1 cellular context compared by ENCODE assay signal in the genomic region with DNA sequence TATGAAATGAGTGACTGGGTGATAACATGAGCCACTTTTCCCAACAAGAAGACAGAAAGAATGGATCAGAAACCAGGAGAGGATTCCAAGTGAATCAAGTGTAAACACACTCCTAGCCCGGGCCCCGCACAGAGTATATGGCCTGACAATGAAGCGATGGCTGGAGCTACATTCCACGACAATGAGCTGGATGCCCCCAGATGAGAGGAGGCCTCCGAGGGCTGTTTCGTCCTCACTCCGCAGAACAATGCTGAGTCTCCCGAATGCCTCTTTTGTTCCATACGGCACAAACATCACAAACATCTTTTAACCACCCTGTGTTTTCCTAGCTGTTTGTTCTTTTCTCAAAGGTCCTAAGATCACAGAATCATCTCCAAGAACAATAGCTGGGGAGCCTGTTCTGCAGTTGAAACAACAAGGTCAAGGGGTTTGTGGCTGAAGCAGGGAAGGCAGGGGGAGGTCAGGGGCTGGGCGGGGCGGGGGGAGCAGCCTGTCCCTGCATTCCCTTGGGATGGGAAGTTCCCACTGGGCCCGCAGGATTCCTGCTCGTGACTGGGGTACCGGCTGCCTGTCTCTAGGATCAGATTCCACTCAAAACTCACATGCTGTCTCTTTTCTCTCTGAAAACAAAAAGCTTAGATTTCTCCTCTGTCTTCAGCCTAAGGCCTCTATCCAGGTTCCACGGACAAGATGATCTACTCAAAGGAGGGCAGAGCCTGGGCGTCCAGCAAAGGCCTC.
TF ChIP-seq lines count a peak whose summit lies in the region.

No MANE protein-coding gene starts in this region.

TF ChIP-seq in H1, 55 proteins besides CTCF, POLR2A, EP300 and RAD21:
- no peak for TF ChIP-seq GABPA (IDR thresholded peaks at IDR 0.05; ENCODE audit: borderline replicate concordance, insufficient read depth, low read length)
- TF ChIP-seq CEBPB (IDR thresholded peaks at IDR 0.05; ENCODE audit: low read depth, low read length), result no peak
- TF ChIP-seq GTF2F1 (IDR thresholded peaks at IDR 0.05; ENCODE audit: borderline replicate concordance, low read depth, low read length), result no peak
- no peak for TF ChIP-seq BRCA1 (IDR thresholded peaks at IDR 0.05; ENCODE audit: low read depth, low read length)
- TF ChIP-seq SP2 (IDR thresholded peaks at IDR 0.05; ENCODE audit: low read length), result no peak
- TF ChIP-seq NANOG (IDR thresholded peaks at IDR 0.05; ENCODE audit: insufficient read depth, low read depth, low read length, poor library complexity, severe bottlenecking), result peak; percentile 34
- TF ChIP-seq ZNF274 (IDR thresholded peaks at IDR 0.05; ENCODE audit: borderline replicate concordance, extremely low read depth, low read length), result no peak
- TF ChIP-seq SRF (IDR thresholded peaks at IDR 0.05; ENCODE audit: low read depth, low read length), result no peak
- no peak for TF ChIP-seq CBX5 (IDR thresholded peaks at IDR 0.05; ENCODE audit: low read depth, low read length)
- TF ChIP-seq RNF2 (IDR thresholded peaks at IDR 0.05; ENCODE audit: borderline replicate concordance, low read depth, low read length, missing control alignments, poor library complexity, severe bottlenecking), result no peak
- TF ChIP-seq POU5F1 (IDR thresholded peaks at IDR 0.05; ENCODE audit: low read depth, low read length), result no peak
- peak; percentile 62; the same call in 1 of the 2 replicates for TF ChIP-seq YY1 (IDR thresholded peaks at IDR 0.05; ENCODE audit: low read depth, low read length)
- TF ChIP-seq HDAC2 (IDR thresholded peaks at IDR 0.05; ENCODE audit: borderline replicate concordance in 1 of 2, low read depth in 2 of 2, low read length in 2 of 2), result no peak
- TF ChIP-seq TAF7 (optimal IDR thresholded peaks at IDR 0.05; ENCODE audit: borderline replicate concordance, low read depth, low read length), result no peak
- 0 out of 2 replicates have a peak, but pooled peaks have one; percentile 70 for TF ChIP-seq RBBP5 (IDR thresholded peaks at IDR 0.05; ENCODE audit: borderline replicate concordance, low read depth, low read length)
- no peak for TF ChIP-seq SP4 (IDR thresholded peaks at IDR 0.05; ENCODE audit: low read length)
- peak; percentile 24; the same call in 1 of the 2 replicates for TF ChIP-seq TAF1 (IDR thresholded peaks at IDR 0.05; ENCODE audit: low read depth, low read length)
- TF ChIP-seq, protein P1, sequence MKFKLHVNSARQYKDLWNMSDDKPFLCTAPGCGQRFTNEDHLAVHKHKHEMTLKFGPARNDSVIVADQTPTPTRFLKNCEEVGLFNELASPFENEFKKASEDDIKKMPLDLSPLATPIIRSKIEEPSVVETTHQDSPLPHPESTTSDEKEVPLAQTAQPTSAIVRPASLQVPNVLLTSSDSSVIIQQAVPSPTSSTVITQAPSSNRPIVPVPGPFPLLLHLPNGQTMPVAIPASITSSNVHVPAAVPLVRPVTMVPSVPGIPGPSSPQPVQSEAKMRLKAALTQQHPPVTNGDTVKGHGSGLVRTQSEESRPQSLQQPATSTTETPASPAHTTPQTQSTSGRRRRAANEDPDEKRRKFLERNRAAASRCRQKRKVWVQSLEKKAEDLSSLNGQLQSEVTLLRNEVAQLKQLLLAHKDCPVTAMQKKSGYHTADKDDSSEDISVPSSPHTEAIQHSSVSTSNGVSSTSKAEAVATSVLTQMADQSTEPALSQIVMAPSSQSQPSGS (IDR thresholded peaks at IDR 0.05; ENCODE audit: low read length), result no peak
- TF ChIP-seq SIRT6 (IDR thresholded peaks at IDR 0.05; ENCODE audit: low read length), result no peak
- no peak for TF ChIP-seq RFX5 (IDR thresholded peaks at IDR 0.05; ENCODE audit: borderline replicate concordance, low read depth, low read length)
- TF ChIP-seq TBP (IDR thresholded peaks at IDR 0.05; ENCODE audit: low read depth, low read length), result no peak
- TF ChIP-seq, protein P2, sequence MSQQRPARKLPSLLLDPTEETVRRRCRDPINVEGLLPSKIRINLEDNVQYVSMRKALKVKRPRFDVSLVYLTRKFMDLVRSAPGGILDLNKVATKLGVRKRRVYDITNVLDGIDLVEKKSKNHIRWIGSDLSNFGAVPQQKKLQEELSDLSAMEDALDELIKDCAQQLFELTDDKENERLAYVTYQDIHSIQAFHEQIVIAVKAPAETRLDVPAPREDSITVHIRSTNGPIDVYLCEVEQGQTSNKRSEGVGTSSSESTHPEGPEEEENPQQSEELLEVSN (IDR thresholded peaks at IDR 0.05), result no peak
- peak; percentile 29 for TF ChIP-seq ASH2L (IDR thresholded peaks at IDR 0.05; ENCODE audit: low read length)
- peak; percentile 75; the same call in 1 of the 2 replicates for TF ChIP-seq TEAD4 (IDR thresholded peaks at IDR 0.05; ENCODE audit: low read depth, low read length)
- TF ChIP-seq SUZ12 (IDR thresholded peaks at IDR 0.05; ENCODE audit: low read length), result no peak
- TF ChIP-seq TCF12 (IDR thresholded peaks at IDR 0.05; ENCODE audit: low read depth, low read length), result 0 out of 2 replicates have a peak, but pooled peaks have one; percentile 4
- no peak for TF ChIP-seq FOSL1 (IDR thresholded peaks at IDR 0.05; ENCODE audit: insufficient read depth, low read depth, low read length)
- TF ChIP-seq CHD1 (IDR thresholded peaks at IDR 0.05; ENCODE audit: low read depth, low read length), result no peak
- TF ChIP-seq, protein P3, sequence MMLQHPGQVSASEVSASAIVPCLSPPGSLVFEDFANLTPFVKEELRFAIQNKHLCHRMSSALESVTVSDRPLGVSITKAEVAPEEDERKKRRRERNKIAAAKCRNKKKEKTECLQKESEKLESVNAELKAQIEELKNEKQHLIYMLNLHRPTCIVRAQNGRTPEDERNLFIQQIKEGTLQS (IDR thresholded peaks at IDR 0.05; ENCODE audit: insufficient read depth, low read depth, low read length), result no peak
- TF ChIP-seq, protein P4, sequence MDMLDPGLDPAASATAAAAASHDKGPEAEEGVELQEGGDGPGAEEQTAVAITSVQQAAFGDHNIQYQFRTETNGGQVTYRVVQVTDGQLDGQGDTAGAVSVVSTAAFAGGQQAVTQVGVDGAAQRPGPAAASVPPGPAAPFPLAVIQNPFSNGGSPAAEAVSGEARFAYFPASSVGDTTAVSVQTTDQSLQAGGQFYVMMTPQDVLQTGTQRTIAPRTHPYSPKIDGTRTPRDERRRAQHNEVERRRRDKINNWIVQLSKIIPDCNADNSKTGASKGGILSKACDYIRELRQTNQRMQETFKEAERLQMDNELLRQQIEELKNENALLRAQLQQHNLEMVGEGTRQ (IDR thresholded peaks at IDR 0.05; ENCODE audit: low read length), result no peak
- no peak for TF ChIP-seq KDM4A (IDR thresholded peaks at IDR 0.05; ENCODE audit: low read depth, low read length, severe bottlenecking)
- TF ChIP-seq BCL11A (IDR thresholded peaks at IDR 0.05; ENCODE audit: low read depth in 2 of 2, low read length in 2 of 2), result no peak
- TF ChIP-seq BACH1 (IDR thresholded peaks at IDR 0.05; ENCODE audit: low read length), result no peak
- TF ChIP-seq EGR1 (IDR thresholded peaks at IDR 0.05; ENCODE audit: borderline replicate concordance, low read depth, low read length), result no peak
- TF ChIP-seq JUND (IDR thresholded peaks at IDR 0.05; ENCODE audit: low read length), result peak; percentile 61; the same call in 1 of the 2 replicates
- TF ChIP-seq SIX5 (IDR thresholded peaks at IDR 0.05; ENCODE audit: low read depth, low read length), result no peak
- TF ChIP-seq POLR2AphosphoS5 (IDR thresholded peaks at IDR 0.05; ENCODE audit: low read depth, low read length), result no peak
- TF ChIP-seq JUN (IDR thresholded peaks at IDR 0.05; ENCODE audit: low read depth, low read length), result no peak
- no peak for TF ChIP-seq SIN3A (conservative IDR thresholded peaks at IDR 0.05 in 1 of 2, IDR thresholded peaks at IDR 0.05 in 1 of 2; ENCODE audit: low read depth in 1 of 2, low read length in 2 of 2)
- TF ChIP-seq CREB1 (IDR thresholded peaks at IDR 0.05), result no peak
- TF ChIP-seq MAFK (IDR thresholded peaks at IDR 0.05; ENCODE audit: low read depth, low read length), result no peak
- no peak for TF ChIP-seq PHF8 (conservative IDR thresholded peaks at IDR 0.05; ENCODE audit: low read depth, low read length)
- TF ChIP-seq RXRA (IDR thresholded peaks at IDR 0.05; ENCODE audit: insufficient read depth, low read depth, low read length), result no peak
- TF ChIP-seq SP1 (IDR thresholded peaks at IDR 0.05; ENCODE audit: low read depth, low read length), result peak; percentile 78
- TF ChIP-seq HDAC6 (IDR thresholded peaks at IDR 0.05; ENCODE audit: low read depth, low read length), result no peak
- TF ChIP-seq CBX8 (IDR thresholded peaks at IDR 0.05; ENCODE audit: borderline replicate concordance, low read depth, low read length), result no peak
- TF ChIP-seq CTBP2 (IDR thresholded peaks at IDR 0.05; ENCODE audit: borderline replicate concordance, insufficient read depth, insufficient read length, low read length), result peak; percentile 30
- TF ChIP-seq EZH2 (IDR thresholded peaks at IDR 0.05; ENCODE audit: low read depth, low read length, severe bottlenecking), result no peak
- TF ChIP-seq KDM1A (IDR thresholded peaks at IDR 0.05; ENCODE audit: borderline replicate concordance, low read length), result no peak
- TF ChIP-seq, protein P5, sequence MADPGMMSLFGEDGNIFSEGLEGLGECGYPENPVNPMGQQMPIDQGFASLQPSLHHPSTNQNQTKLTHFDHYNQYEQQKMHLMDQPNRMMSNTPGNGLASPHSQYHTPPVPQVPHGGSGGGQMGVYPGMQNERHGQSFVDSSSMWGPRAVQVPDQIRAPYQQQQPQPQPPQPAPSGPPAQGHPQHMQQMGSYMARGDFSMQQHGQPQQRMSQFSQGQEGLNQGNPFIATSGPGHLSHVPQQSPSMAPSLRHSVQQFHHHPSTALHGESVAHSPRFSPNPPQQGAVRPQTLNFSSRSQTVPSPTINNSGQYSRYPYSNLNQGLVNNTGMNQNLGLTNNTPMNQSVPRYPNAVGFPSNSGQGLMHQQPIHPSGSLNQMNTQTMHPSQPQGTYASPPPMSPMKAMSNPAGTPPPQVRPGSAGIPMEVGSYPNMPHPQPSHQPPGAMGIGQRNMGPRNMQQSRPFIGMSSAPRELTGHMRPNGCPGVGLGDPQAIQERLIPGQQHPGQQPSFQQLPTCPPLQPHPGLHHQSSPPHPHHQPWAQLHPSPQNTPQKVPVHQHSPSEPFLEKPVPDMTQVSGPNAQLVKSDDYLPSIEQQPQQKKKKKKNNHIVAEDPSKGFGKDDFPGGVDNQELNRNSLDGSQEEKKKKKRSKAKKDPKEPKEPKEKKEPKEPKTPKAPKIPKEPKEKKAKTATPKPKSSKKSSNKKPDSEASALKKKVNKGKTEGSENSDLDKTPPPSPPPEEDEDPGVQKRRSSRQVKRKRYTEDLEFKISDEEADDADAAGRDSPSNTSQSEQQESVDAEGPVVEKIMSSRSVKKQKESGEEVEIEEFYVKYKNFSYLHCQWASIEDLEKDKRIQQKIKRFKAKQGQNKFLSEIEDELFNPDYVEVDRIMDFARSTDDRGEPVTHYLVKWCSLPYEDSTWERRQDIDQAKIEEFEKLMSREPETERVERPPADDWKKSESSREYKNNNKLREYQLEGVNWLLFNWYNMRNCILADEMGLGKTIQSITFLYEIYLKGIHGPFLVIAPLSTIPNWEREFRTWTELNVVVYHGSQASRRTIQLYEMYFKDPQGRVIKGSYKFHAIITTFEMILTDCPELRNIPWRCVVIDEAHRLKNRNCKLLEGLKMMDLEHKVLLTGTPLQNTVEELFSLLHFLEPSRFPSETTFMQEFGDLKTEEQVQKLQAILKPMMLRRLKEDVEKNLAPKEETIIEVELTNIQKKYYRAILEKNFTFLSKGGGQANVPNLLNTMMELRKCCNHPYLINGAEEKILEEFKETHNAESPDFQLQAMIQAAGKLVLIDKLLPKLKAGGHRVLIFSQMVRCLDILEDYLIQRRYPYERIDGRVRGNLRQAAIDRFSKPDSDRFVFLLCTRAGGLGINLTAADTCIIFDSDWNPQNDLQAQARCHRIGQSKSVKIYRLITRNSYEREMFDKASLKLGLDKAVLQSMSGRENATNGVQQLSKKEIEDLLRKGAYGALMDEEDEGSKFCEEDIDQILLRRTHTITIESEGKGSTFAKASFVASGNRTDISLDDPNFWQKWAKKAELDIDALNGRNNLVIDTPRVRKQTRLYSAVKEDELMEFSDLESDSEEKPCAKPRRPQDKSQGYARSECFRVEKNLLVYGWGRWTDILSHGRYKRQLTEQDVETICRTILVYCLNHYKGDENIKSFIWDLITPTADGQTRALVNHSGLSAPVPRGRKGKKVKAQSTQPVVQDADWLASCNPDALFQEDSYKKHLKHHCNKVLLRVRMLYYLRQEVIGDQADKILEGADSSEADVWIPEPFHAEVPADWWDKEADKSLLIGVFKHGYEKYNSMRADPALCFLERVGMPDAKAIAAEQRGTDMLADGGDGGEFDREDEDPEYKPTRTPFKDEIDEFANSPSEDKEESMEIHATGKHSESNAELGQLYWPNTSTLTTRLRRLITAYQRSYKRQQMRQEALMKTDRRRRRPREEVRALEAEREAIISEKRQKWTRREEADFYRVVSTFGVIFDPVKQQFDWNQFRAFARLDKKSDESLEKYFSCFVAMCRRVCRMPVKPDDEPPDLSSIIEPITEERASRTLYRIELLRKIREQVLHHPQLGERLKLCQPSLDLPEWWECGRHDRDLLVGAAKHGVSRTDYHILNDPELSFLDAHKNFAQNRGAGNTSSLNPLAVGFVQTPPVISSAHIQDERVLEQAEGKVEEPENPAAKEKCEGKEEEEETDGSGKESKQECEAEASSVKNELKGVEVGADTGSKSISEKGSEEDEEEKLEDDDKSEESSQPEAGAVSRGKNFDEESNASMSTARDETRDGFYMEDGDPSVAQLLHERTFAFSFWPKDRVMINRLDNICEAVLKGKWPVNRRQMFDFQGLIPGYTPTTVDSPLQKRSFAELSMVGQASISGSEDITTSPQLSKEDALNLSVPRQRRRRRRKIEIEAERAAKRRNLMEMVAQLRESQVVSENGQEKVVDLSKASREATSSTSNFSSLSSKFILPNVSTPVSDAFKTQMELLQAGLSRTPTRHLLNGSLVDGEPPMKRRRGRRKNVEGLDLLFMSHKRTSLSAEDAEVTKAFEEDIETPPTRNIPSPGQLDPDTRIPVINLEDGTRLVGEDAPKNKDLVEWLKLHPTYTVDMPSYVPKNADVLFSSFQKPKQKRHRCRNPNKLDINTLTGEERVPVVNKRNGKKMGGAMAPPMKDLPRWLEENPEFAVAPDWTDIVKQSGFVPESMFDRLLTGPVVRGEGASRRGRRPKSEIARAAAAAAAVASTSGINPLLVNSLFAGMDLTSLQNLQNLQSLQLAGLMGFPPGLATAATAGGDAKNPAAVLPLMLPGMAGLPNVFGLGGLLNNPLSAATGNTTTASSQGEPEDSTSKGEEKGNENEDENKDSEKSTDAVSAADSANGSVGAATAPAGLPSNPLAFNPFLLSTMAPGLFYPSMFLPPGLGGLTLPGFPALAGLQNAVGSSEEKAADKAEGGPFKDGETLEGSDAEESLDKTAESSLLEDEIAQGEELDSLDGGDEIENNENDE (IDR thresholded peaks at IDR 0.05; ENCODE audit: insufficient replicate concordance, low read length), result no peak
